Comparison of ENCODE assay signal across 11 cellular contexts in genomic region chr16:76278976-76279375, GRCh38. TPM values are rescaled to one million over a fixed set of nuclear protein-coding genes. Genes with fewer than 3 reads are reported as not detected.
DNase-seq lines count a peak whose midpoint lies in the region; ATAC-seq and TF ChIP-seq lines count a peak whose summit lies in the region.
"Had no signal": no experiment of that assay in that cellular context is flagged by ENCODE, and none has a peak within 500 bp of the region (broad histone marks: within the 10 kb centered on the region; RNA-seq: fewer than 3 reads in every experiment).

No MANE protein-coding gene starts in this region.

- H3K79me2 ChIP-seq in OCI-LY3 (ENCODE audit: low read length) (no peaks in the 10 kb centered on the region), PC-9 (ENCODE audit: low read depth) (no peaks in the 10 kb centered on the region)

- H3K9me3 Mint-ChIP-seq in CD4-positive, alpha-beta T cell, result no peaks in the 10 kb centered on the region

- no peaks in the 10 kb centered on the region for H3K36me3 ChIP-seq in OCI-LY3 (replicated peaks; ENCODE audit: low read depth, low read length)
- no peaks in the 10 kb centered on the region for H3K36me3 ChIP-seq in PC-9 (ENCODE audit: low read depth)

- POLR2A ChIA-PET in CD4-positive, alpha-beta T cell (lab: Charles Lee), result no interaction called here
- POLR2A ChIA-PET in PC-9 (lab: Charles Lee; ENCODE audit: unreplicated experiment), result no interaction called here

- H3K27ac ChIP-seq in OCI-LY3 (ENCODE audit: low read length) (no peak overlapping the region), PC-9 (no peak overlapping the region)
- H3K27ac ChIP-seq in CD4-positive, alpha-beta T cell (ENCODE audit: low read depth, low read length), result no peak overlapping the region

- H3K4me3 Mint-ChIP-seq in CD4-positive, alpha-beta T cell, result no peak overlapping the region
- H3K4me3 Mint-ChIP-seq: natural killer cell treated with Interleukin-12 subunit alpha and Interleukin-12 subunit beta and Interleukin-15 and Interleukin-18, amount 100 ng/mL, for 72 hours had no signal

- peak; percentile 47 for DNase-seq in Caki2 (ENCODE audit: low read depth)
- peak; percentile 9 for DNase-seq in hepatic stellate cell (ENCODE audit: low spot score)
- no peak for DNase-seq in CD4-positive, alpha-beta T cell
- DNase-seq in PC-9, result no peak
- DNase-seq: NCI-H510A treated with DMSO at 0.1 percent for 48 hours had no signal

- H3K27ac Mint-ChIP-seq in CD4-positive, alpha-beta T cell, result no peak overlapping the region
- H3K27ac Mint-ChIP-seq: natural killer cell treated with Interleukin-12 subunit alpha and Interleukin-12 subunit beta and Interleukin-15 and Interleukin-18, amount 100 ng/mL, for 72 hours had no signal

- H3F3A ChIP-seq in PC-9 (ENCODE audit: insufficient read depth, low read depth), result no peaks in the 10 kb centered on the region

- H3K9ac ChIP-seq in OCI-LY3 (ENCODE audit: low read length), result no peak overlapping the region

- H3K4me3 ChIP-seq in OCI-LY3 (ENCODE audit: low read length) (no peak overlapping the region), PC-9 (no peak overlapping the region)

- ATAC-seq in HG02981 (IDR thresholded peaks at IDR 0.05; ENCODE audit: unreplicated experiment) (peak; percentile 64), HG02852 (IDR thresholded peaks at IDR 0.05; ENCODE audit: unreplicated experiment) (no peak), GM18520 (IDR thresholded peaks at IDR 0.05; ENCODE audit: unreplicated experiment) (no peak)
- no peak for ATAC-seq in CD4-positive, alpha-beta T cell (ENCODE audit: poor library complexity)
- ATAC-seq: natural killer cell treated with Interleukin-12 subunit alpha and Interleukin-12 subunit beta and Interleukin-15 and Interleukin-18, amount 100 ng/mL, for 72 hours had no signal

- no TSS peak for BruUV-seq in PC-9 (replicated peaks; lab: Mats Ljungman, UMichigan)

- H3K4me1 ChIP-seq in OCI-LY3 (ENCODE audit: low read length) (no peaks in the 10 kb centered on the region), PC-9 (replicated peaks; ENCODE audit: insufficient read depth) (no peaks in the 10 kb centered on the region)

- no peaks in the 10 kb centered on the region; the same call in 1 of the 2 replicates for H3K9me2 ChIP-seq in PC-9 (ENCODE audit: insufficient read depth)

- CTCF ChIA-PET in CD4-positive, alpha-beta T cell (lab: Charles Lee), result no interaction called here
- CTCF ChIA-PET in PC-9 (lab: Charles Lee), result no interaction called here

- H3K9me3 ChIP-seq in OCI-LY3 (ENCODE audit: insufficient read depth, low read length) (no peaks in the 10 kb centered on the region), PC-9 (ENCODE audit: insufficient read depth, low read depth) (no peaks in the 10 kb centered on the region)
- no peaks in the 10 kb centered on the region for H3K9me3 ChIP-seq in CD4-positive, alpha-beta T cell (ENCODE audit: control insufficient read depth, low read length)

- H3K4me2 ChIP-seq in OCI-LY3 (ENCODE audit: low read length), result no peak overlapping the region
- no peak overlapping the region for H3K4me2 ChIP-seq in PC-9

- intact Hi-C loops in CD4-positive, alpha-beta T cell (cut with DNase I, micrococcal nuclease), result no loop called here
- intact Hi-C loops in PC-9 (cut with micrococcal nuclease; ENCODE audit: unreplicated experiment), result no loop called here

- H3K36me3 Mint-ChIP-seq in CD4-positive, alpha-beta T cell (ENCODE audit: low read depth), result no peaks in the 10 kb centered on the region

- H3K27me3 ChIP-seq in OCI-LY3 (ENCODE audit: low read depth, low read length) (peaks cover 12% of the 10 kb centered on the region), PC-9 (ENCODE audit: insufficient read depth, low read depth) (peaks cover 8% of the 10 kb centered on the region; the same call in 1 of the 2 replicates)
- H3K27me3 ChIP-seq in CD4-positive, alpha-beta T cell (ENCODE audit: control insufficient read depth, insufficient read depth, low read length), result no peaks in the 10 kb centered on the region

- TF ChIP-seq CTCF in OCI-LY3 (IDR thresholded peaks at IDR 0.05; ENCODE audit: low read depth, low read length) (peak; percentile 83), PC-9 (conservative IDR thresholded peaks at IDR 0.05) (no peak; the same call in 1 of the 2 replicates)
- TF ChIP-seq CTCF in CD4-positive, alpha-beta T cell (IDR thresholded peaks at IDR 0.05), result no peak

- no peaks in the 10 kb centered on the region for H3K4me1 Mint-ChIP-seq in CD4-positive, alpha-beta T cell (ENCODE audit: low read depth)

- H2AFZ ChIP-seq in OCI-LY3 (ENCODE audit: low read depth, low read length), result no peak overlapping the region
- H2AFZ ChIP-seq in PC-9, result no peak overlapping the region

- H4K20me1 ChIP-seq in OCI-LY3 (ENCODE audit: insufficient read depth, low read length), result no peaks in the 10 kb centered on the region
- no peaks in the 10 kb centered on the region for H4K20me1 ChIP-seq in PC-9 (ENCODE audit: insufficient read depth)

- in situ Hi-C loops in Caki2 (cut with HindIII; ENCODE audit: low pct_unique_long_range_greater_than_20kb, low sequenced_read_pairs), result no loop called here

- no peaks in the 10 kb centered on the region for H3K27me3 Mint-ChIP-seq in CD4-positive, alpha-beta T cell
- H3K27me3 Mint-ChIP-seq: natural killer cell treated with Interleukin-12 subunit alpha and Interleukin-12 subunit beta and Interleukin-15 and Interleukin-18, amount 100 ng/mL, for 72 hours had no signal

RNA-seq across cellular contexts. Expression of gene CNTNAP4, which starts 1.8 kb away (rescaled TPM):
- total RNA-seq in Caki2 (2014; rRNA removed; shearing (Covaris generic); ENCODE audit: low replicate concordance), result not detected in 2 replicates
- total RNA-seq in CD4-positive, alpha-beta T cell, result not detected
- total RNA-seq in PC-9 (2021), result not detected in 2 replicates
- total RNA-seq: natural killer cell treated with Interleukin-12 subunit alpha and Interleukin-12 subunit beta and Interleukin-15 and Interleukin-18, amount 100 ng/mL, for 72 hours; ureter had no signal

Comparison
In these comparisons a context has a peak if more than half of its experiments do, and no peak if none do; other contexts are left out.
1. DNase-seq: peak in Caki2 (single experiment) and hepatic stellate cell (single experiment); none in CD4-positive, alpha-beta T cell (0 of 10) and PC-9 (0 of 2).